ENCODE assay signal across 1 cellular context in the genomic region with DNA sequence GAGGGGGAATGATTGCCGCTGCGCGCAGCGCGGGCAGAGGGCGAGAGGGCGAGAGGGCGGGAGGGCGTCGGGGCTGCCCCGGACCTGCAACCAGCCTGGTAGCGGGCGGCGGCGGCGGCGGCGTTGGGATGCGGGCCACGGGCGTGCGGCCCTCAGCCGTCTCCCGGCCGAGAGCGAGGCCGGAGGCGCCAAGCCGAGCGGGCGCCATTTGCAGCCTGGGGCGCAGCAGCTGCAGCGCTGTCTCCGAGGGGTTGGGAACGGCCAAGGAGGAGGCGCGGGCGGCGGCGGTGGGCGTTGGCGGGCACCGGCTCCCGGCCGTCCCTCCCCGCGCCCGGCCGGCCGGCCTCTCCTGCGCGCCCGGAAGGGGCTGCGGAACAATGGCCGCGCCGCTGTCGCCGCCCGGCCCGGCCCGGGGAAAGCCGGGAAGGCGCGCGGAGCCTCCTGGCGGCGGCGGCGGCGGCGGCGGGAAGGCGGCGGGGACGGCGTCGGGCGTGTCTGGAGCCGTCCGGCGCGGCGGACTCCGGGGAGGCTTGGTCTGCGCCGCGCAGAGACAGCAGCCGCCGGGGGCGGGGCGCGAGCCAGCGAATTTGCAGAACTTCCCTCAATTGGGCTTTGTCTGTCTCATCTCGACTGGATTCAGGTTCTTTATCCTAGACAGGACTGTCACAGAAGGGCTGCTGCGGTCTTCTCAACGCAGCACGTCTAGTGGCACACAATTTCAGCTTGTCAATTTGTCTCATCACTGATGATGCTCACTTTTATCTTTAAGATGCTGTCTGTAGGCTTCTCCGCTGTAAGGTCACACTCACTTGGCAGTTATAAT.
TF ChIP-seq lines count a peak whose summit lies in the region.

No MANE protein-coding gene starts in this region.

TF ChIP-seq in K562, 482 proteins besides CTCF, POLR2A, EP300 and RAD21 (continued from another document and continues in another):
- no peak for TF ChIP-seq ARID2 (IDR thresholded peaks at IDR 0.05)
- TF ChIP-seq ZNF174 (CRISPR knock-in tag; IDR thresholded peaks at IDR 0.05), result no peak
- TF ChIP-seq CBFB (CRISPR knock-in tag; IDR thresholded peaks at IDR 0.05), result no peak
- no peak for TF ChIP-seq ZNF699 (CRISPR knock-in tag; IDR thresholded peaks at IDR 0.05; ENCODE audit: insufficient replicate concordance)
- TF ChIP-seq ZNF146 (CRISPR knock-in tag; IDR thresholded peaks at IDR 0.05; ENCODE audit: unreplicated experiment), result no peak
- no peak for TF ChIP-seq TBL1XR1 (IDR thresholded peaks at IDR 0.05; ENCODE audit: low read length in 2 of 2)
- peak; percentile 54 for TF ChIP-seq TAF1 (IDR thresholded peaks at IDR 0.05; ENCODE audit: control insufficient read depth, extremely low read depth, insufficient read depth, low read length, severe bottlenecking)
- peak; percentile 97 for TF ChIP-seq RB1 (IDR thresholded peaks at IDR 0.05; ENCODE audit: low read depth)
- TF ChIP-seq, protein P1, sequence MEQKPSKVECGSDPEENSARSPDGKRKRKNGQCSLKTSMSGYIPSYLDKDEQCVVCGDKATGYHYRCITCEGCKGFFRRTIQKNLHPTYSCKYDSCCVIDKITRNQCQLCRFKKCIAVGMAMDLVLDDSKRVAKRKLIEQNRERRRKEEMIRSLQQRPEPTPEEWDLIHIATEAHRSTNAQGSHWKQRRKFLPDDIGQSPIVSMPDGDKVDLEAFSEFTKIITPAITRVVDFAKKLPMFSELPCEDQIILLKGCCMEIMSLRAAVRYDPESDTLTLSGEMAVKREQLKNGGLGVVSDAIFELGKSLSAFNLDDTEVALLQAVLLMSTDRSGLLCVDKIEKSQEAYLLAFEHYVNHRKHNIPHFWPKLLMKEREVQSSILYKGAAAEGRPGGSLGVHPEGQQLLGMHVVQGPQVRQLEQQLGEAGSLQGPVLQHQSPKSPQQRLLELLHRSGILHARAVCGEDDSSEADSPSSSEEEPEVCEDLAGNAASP (IDR thresholded peaks at IDR 0.05), result no peak
- TF ChIP-seq ELF2 (CRISPR knock-in tag; IDR thresholded peaks at IDR 0.05), result no peak
- no peak for TF ChIP-seq ZNF316 (IDR thresholded peaks at IDR 0.05)
- TF ChIP-seq, protein P2, sequence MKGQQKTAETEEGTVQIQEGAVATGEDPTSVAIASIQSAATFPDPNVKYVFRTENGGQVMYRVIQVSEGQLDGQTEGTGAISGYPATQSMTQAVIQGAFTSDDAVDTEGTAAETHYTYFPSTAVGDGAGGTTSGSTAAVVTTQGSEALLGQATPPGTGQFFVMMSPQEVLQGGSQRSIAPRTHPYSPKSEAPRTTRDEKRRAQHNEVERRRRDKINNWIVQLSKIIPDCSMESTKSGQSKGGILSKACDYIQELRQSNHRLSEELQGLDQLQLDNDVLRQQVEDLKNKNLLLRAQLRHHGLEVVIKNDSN (CRISPR knock-in tag; IDR thresholded peaks at IDR 0.05), result no peak
- TF ChIP-seq CTBP1 (IDR thresholded peaks at IDR 0.05; ENCODE audit: borderline replicate concordance), result peak; percentile 95
- TF ChIP-seq LCOR (CRISPR knock-in tag; IDR thresholded peaks at IDR 0.05), result 0 out of 2 replicates have a peak, but pooled peaks have one; percentile 27
- no peak for TF ChIP-seq HEY1 (CRISPR knock-in tag; IDR thresholded peaks at IDR 0.05; ENCODE audit: borderline replicate concordance)
- TF ChIP-seq, protein P3, sequence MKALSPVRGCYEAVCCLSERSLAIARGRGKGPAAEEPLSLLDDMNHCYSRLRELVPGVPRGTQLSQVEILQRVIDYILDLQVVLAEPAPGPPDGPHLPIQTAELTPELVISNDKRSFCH (CRISPR knock-in tag; IDR thresholded peaks at IDR 0.05), result no peak
- TF ChIP-seq, protein P3 (tag; IDR thresholded peaks at IDR 0.05), result peak; percentile 63
- TF ChIP-seq, protein P4, sequence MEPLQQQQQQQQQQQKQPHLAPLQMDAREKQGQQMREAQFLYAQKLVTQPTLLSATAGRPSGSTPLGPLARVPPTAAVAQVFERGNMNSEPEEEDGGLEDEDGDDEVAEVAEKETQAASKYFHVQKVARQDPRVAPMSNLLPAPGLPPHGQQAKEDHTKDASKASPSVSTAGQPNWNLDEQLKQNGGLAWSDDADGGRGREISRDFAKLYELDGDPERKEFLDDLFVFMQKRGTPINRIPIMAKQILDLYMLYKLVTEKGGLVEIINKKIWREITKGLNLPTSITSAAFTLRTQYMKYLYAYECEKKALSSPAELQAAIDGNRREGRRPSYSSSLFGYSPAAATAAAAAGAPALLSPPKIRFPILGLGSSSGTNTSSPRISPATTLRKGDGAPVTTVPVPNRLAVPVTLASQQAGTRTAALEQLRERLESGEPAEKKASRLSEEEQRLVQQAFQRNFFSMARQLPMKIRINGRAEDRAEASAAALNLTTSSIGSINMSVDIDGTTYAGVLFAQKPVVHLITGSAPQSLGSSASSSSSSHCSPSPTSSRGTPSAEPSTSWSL (CRISPR knock-in tag; IDR thresholded peaks at IDR 0.05; ENCODE audit: borderline replicate concordance), result no peak
- TF ChIP-seq, protein P5, sequence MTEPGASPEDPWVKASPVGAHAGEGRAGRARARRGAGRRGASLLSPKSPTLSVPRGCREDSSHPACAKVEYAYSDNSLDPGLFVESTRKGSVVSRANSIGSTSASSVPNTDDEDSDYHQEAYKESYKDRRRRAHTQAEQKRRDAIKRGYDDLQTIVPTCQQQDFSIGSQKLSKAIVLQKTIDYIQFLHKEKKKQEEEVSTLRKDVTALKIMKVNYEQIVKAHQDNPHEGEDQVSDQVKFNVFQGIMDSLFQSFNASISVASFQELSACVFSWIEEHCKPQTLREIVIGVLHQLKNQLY (CRISPR knock-in tag; conservative IDR thresholded peaks at IDR 0.05), result no peak
- no peak for TF ChIP-seq COPS2 (conservative IDR thresholded peaks at IDR 0.05)
- no peak for TF ChIP-seq TFAM (CRISPR knock-in tag; conservative IDR thresholded peaks at IDR 0.05)
- no peak for TF ChIP-seq TCF3 (CRISPR knock-in tag; IDR thresholded peaks at IDR 0.05)
- TF ChIP-seq ZNF24 (IDR thresholded peaks at IDR 0.05), result peak; percentile 61; the same call in 1 of the 2 replicates
- no peak for TF ChIP-seq PTRF (tag; IDR thresholded peaks at IDR 0.05)
- TF ChIP-seq MBD2 (IDR thresholded peaks at IDR 0.05; ENCODE audit: borderline replicate concordance, low read depth), result no peak
- TF ChIP-seq, protein P6, sequence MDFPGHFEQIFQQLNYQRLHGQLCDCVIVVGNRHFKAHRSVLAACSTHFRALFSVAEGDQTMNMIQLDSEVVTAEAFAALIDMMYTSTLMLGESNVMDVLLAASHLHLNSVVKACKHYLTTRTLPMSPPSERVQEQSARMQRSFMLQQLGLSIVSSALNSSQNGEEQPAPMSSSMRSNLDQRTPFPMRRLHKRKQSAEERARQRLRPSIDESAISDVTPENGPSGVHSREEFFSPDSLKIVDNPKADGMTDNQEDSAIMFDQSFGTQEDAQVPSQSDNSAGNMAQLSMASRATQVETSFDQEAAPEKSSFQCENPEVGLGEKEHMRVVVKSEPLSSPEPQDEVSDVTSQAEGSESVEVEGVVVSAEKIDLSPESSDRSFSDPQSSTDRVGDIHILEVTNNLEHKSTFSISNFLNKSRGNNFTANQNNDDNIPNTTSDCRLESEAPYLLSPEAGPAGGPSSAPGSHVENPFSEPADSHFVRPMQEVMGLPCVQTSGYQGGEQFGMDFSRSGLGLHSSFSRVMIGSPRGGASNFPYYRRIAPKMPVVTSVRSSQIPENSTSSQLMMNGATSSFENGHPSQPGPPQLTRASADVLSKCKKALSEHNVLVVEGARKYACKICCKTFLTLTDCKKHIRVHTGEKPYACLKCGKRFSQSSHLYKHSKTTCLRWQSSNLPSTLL (IDR thresholded peaks at IDR 0.05), result no peak
- TF ChIP-seq, protein P7, sequence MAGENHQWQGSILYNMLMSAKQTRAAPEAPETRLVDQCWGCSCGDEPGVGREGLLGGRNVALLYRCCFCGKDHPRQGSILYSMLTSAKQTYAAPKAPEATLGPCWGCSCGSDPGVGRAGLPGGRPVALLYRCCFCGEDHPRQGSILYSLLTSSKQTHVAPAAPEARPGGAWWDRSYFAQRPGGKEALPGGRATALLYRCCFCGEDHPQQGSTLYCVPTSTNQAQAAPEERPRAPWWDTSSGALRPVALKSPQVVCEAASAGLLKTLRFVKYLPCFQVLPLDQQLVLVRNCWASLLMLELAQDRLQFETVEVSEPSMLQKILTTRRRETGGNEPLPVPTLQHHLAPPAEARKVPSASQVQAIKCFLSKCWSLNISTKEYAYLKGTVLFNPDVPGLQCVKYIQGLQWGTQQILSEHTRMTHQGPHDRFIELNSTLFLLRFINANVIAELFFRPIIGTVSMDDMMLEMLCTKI (IDR thresholded peaks at IDR 0.05; ENCODE audit: partially characterized antibody), result no peak
- TF ChIP-seq U2AF1 (optimal IDR thresholded peaks at IDR 0.05; ENCODE audit: low read depth, low read length), result no peak
- TF ChIP-seq SIN3B (IDR thresholded peaks at IDR 0.05; ENCODE audit: low read depth), result peak; percentile 71
- peak; percentile 81 for TF ChIP-seq ZBTB17 (CRISPR knock-in tag; IDR thresholded peaks at IDR 0.05)
- TF ChIP-seq, protein P8, sequence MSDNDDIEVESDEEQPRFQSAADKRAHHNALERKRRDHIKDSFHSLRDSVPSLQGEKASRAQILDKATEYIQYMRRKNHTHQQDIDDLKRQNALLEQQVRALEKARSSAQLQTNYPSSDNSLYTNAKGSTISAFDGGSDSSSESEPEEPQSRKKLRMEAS (CRISPR knock-in tag; IDR thresholded peaks at IDR 0.05), result 0 out of 2 replicates have a peak, but pooled peaks have one; percentile 27
- TF ChIP-seq, protein P9, sequence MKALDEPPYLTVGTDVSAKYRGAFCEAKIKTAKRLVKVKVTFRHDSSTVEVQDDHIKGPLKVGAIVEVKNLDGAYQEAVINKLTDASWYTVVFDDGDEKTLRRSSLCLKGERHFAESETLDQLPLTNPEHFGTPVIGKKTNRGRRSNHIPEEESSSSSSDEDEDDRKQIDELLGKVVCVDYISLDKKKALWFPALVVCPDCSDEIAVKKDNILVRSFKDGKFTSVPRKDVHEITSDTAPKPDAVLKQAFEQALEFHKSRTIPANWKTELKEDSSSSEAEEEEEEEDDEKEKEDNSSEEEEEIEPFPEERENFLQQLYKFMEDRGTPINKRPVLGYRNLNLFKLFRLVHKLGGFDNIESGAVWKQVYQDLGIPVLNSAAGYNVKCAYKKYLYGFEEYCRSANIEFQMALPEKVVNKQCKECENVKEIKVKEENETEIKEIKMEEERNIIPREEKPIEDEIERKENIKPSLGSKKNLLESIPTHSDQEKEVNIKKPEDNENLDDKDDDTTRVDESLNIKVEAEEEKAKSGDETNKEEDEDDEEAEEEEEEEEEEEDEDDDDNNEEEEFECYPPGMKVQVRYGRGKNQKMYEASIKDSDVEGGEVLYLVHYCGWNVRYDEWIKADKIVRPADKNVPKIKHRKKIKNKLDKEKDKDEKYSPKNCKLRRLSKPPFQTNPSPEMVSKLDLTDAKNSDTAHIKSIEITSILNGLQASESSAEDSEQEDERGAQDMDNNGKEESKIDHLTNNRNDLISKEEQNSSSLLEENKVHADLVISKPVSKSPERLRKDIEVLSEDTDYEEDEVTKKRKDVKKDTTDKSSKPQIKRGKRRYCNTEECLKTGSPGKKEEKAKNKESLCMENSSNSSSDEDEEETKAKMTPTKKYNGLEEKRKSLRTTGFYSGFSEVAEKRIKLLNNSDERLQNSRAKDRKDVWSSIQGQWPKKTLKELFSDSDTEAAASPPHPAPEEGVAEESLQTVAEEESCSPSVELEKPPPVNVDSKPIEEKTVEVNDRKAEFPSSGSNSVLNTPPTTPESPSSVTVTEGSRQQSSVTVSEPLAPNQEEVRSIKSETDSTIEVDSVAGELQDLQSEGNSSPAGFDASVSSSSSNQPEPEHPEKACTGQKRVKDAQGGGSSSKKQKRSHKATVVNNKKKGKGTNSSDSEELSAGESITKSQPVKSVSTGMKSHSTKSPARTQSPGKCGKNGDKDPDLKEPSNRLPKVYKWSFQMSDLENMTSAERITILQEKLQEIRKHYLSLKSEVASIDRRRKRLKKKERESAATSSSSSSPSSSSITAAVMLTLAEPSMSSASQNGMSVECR (CRISPR knock-in tag; IDR thresholded peaks at IDR 0.05), result peak; percentile 80; the same call in 1 of the 2 replicates
- no peak for TF ChIP-seq ASH1L (IDR thresholded peaks at IDR 0.05; ENCODE audit: borderline replicate concordance, low read depth, partially characterized antibody)
- TF ChIP-seq ZNF3 (CRISPR knock-in tag; IDR thresholded peaks at IDR 0.05), result no peak
- TF ChIP-seq ZNF253 (CRISPR knock-in tag; conservative IDR thresholded peaks at IDR 0.05), result no peak
- TF ChIP-seq TAF15 (IDR thresholded peaks at IDR 0.05; ENCODE audit: low read depth, low read length), result no peak
- TF ChIP-seq DMBX1 (CRISPR knock-in tag; IDR thresholded peaks at IDR 0.05; ENCODE audit: borderline replicate concordance), result peak; percentile 49; the same call in 1 of the 2 replicates
- TF ChIP-seq HNRNPL (IDR thresholded peaks at IDR 0.05; ENCODE audit: low read depth, low read length), result no peak
- no peak for TF ChIP-seq ZBTB8A (IDR thresholded peaks at IDR 0.05; ENCODE audit: partially characterized antibody)
- TF ChIP-seq ZFX (CRISPR knock-in tag; IDR thresholded peaks at IDR 0.05), result peak; percentile 77
- no peak for TF ChIP-seq ATF1 (CRISPR knock-in tag; IDR thresholded peaks at IDR 0.05)
- TF ChIP-seq ATF1 (tag; IDR thresholded peaks at IDR 0.05), result no peak
- no peak for TF ChIP-seq MCM7 (IDR thresholded peaks at IDR 0.05)
- TF ChIP-seq KLF1 (tag; IDR thresholded peaks at IDR 0.05), result peak; percentile 18
- 0 out of 2 replicates have a peak, but pooled peaks have one; percentile 6 for TF ChIP-seq CAMTA2 (CRISPR knock-in tag; conservative IDR thresholded peaks at IDR 0.05)
- TF ChIP-seq, protein P10, sequence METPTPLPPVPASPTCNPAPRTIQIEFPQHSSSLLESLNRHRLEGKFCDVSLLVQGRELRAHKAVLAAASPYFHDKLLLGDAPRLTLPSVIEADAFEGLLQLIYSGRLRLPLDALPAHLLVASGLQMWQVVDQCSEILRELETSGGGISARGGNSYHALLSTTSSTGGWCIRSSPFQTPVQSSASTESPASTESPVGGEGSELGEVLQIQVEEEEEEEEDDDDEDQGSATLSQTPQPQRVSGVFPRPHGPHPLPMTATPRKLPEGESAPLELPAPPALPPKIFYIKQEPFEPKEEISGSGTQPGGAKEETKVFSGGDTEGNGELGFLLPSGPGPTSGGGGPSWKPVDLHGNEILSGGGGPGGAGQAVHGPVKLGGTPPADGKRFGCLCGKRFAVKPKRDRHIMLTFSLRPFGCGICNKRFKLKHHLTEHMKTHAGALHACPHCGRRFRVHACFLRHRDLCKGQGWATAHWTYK (CRISPR knock-in tag; IDR thresholded peaks at IDR 0.05), result peak; percentile 87
- TF ChIP-seq POLR2G (IDR thresholded peaks at IDR 0.05; ENCODE audit: low read depth, low read length), result peak; percentile 89
- no peak for TF ChIP-seq WHSC1 (IDR thresholded peaks at IDR 0.05; ENCODE audit: low read length)
- TF ChIP-seq ZNF143 (CRISPR knock-in tag; IDR thresholded peaks at IDR 0.05), result no peak; the same call in 1 of the 2 replicates
- TF ChIP-seq MYC (IDR thresholded peaks at IDR 0.05; ENCODE audit: low read depth, low read length), result no peak
- TF ChIP-seq MYC (CRISPR knock-in tag; IDR thresholded peaks at IDR 0.05; ENCODE audit: borderline replicate concordance, low read depth), result no peak
- no peak for TF ChIP-seq JUNB (CRISPR knock-in tag; conservative IDR thresholded peaks at IDR 0.05)
- peak; percentile 49 for TF ChIP-seq HCFC1 (IDR thresholded peaks at IDR 0.05; ENCODE audit: low read depth, low read length)
